Comparison of ENCODE assay signal across 8 cellular contexts in the genomic region with DNA sequence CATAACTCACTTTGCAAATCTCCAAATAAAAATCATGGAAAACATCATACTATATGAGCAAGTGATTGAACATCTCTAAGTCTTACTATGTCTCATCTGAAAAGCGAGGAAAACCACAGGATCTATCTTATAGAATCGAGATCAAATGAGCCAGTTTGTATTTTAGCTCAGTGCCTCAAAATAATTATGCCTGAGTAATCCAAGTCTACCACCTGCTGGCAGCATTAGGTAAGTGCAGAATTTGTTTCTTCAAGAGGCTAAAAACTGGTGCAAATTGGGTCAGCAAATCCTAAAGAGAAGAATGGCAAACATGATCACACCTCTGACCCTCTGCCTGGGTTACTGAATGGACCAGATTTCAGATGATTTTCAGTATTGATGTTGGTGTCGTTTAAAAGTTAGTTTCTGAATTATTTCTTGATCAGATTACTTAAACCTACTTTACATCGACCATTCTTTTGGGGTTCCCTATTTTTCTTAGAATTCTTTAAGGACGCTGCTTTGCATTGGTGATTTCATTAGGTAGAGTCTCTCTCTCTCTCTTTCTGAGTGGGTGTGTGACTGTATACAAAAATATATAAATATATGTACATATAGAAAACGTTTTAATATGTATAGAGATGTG. TPM values are rescaled to one million over a fixed set of nuclear protein-coding genes. Genes with fewer than 3 reads are reported as not detected.
DNase-seq lines count a peak whose midpoint lies in the region; ATAC-seq and TF ChIP-seq lines count a peak whose summit lies in the region.

No MANE protein-coding gene starts in this region.

- H3K4me1 Mint-ChIP-seq in activated T-cell treated with anti-CD3 and anti-CD28 coated beads, Interleukin-2, amount 50 U/mL, for 72 hours (ENCODE audit: low read depth): no peaks in the 10 kb centered on the region

- H3K4me3 Mint-ChIP-seq in activated T-cell treated with anti-CD3 and anti-CD28 coated beads, Interleukin-2, amount 50 U/mL, for 72 hours: no peak overlapping the region

- H3K27ac Mint-ChIP-seq in activated T-cell treated with anti-CD3 and anti-CD28 coated beads, Interleukin-2, amount 50 U/mL, for 72 hours: no peak overlapping the region

- H3K27ac ChIP-seq in prostate gland: no peak overlapping the region

- peaks cover 31% of the 10 kb centered on the region for H3K27me3 Mint-ChIP-seq in activated T-cell treated with anti-CD3 and anti-CD28 coated beads, Interleukin-2, amount 50 U/mL, for 72 hours (ENCODE audit: low read depth)

- no peak overlapping the region for H3K4me3 ChIP-seq in prostate gland

- no peaks in the 10 kb centered on the region for H3K36me3 Mint-ChIP-seq in activated T-cell treated with anti-CD3 and anti-CD28 coated beads, Interleukin-2, amount 50 U/mL, for 72 hours (ENCODE audit: insufficient read depth in 2 of 2)

- no peaks in the 10 kb centered on the region for H3K36me3 ChIP-seq in prostate gland

- H3K9me3 ChIP-seq in prostate gland: no peaks in the 10 kb centered on the region

- WGBS in prostate gland: 27% methylated on average over 6 of the region's 6 CpGs

- peak; percentile 50 for DNase-seq in DMS153 (lab: John Stamatoyannopoulos, UW)
- DNase-seq in NCI-H748 (lab: John Stamatoyannopoulos, UW; ENCODE audit: unreplicated experiment): peak; percentile 81
- peak; percentile 31 to 34 for DNase-seq in activated T-cell treated with anti-CD3 and anti-CD28 coated beads, Interleukin-2, amount 50 U/mL, for 72 hours
- DNase-seq in germinal center (ENCODE audit: low spot score): peak; percentile 51
- DNase-seq in prostate gland (ENCODE audit: low spot score): peak; percentile 53
- no peak for DNase-seq in NCI-H1048 (lab: John Stamatoyannopoulos, UW)

- ATAC-seq in HG02798 (IDR thresholded peaks at IDR 0.05; ENCODE audit: poor library complexity, unreplicated experiment): peak; percentile 59
- peak; percentile 19 to 34 for ATAC-seq in activated T-cell treated with anti-CD3 and anti-CD28 coated beads, Interleukin-2, amount 50 U/mL, for 72 hours (replicated peaks in 1 of 2)
- ATAC-seq in GM19328 (IDR thresholded peaks at IDR 0.05; ENCODE audit: unreplicated experiment): no peak

- no peaks in the 10 kb centered on the region for H3K27me3 ChIP-seq in prostate gland (replicated peaks; ENCODE audit: insufficient read depth)

- H3K4me1 ChIP-seq in prostate gland (replicated peaks): no peaks in the 10 kb centered on the region

- no peaks in the 10 kb centered on the region for H3K9me3 Mint-ChIP-seq in activated T-cell treated with anti-CD3 and anti-CD28 coated beads, Interleukin-2, amount 50 U/mL, for 72 hours

- intact Hi-C loops in prostate gland (cut with DNase I): loop anchor here (5.0 kb wide), 2 partner anchors 187 to 267 kb away; no protein-coding TSS in a partner anchor

- TF ChIP-seq CTCF in prostate gland (IDR thresholded peaks at IDR 0.05): peak; percentile 61 to 92 (median 90)

- no peak for TF ChIP-seq POLR2A in prostate gland (IDR thresholded peaks at IDR 0.05)

RNA-seq across cellular contexts. Expression of a gene that starts 12.7 kb away (rescaled TPM):
- total RNA-seq in activated T-cell treated with anti-CD3 and anti-CD28 coated beads, Interleukin-2, amount 50 U/mL, for 72 hours: under 1 TPM in 1 of 2 donors, not detected in 1; 0.28 TPM
- total RNA-seq in prostate gland: 10 to 100 TPM; 25.1 to 52.5 TPM

Comparison
In these comparisons a context has a peak if more than half of its experiments do, and no peak if none do; other contexts are left out.
1. RNA of a gene that starts 12.7 kb away (total RNA-seq): 25.1 to 52.5 TPM in prostate gland; 0.28 TPM in activated T-cell treated with anti-CD3 and anti-CD28 coated beads, Interleukin-2, amount 50 U/mL, for 72 hours; every median in the first group is over 10 times any median in the second.